ENCODE assay signal across 11 cellular contexts in genomic region chr2:40957508-40957907, GRCh38.
DNase-seq lines count a peak whose midpoint lies in the region; ATAC-seq, FAIRE-seq and TF ChIP-seq lines count a peak whose summit lies in the region.
"Had no signal": no experiment of that assay in that cellular context is flagged by ENCODE, and none has a peak within 500 bp of the region (broad histone marks: within the 10 kb centered on the region; RNA-seq: fewer than 3 reads in every experiment).

No MANE protein-coding gene starts in this region.

- H3K4me2 ChIP-seq in PC-3 (ENCODE audit: low read length): 0 out of 2 replicates have a peak overlapping the region, but pooled peaks have one; percentile 22

- CTCF ChIA-PET in A673 (lab: Charles Lee) (interaction anchor here (0.6 kb wide), 1 partner anchor 907 kb away, joined by 4 read pairs; no protein-coding TSS in a partner anchor), PC-3 (lab: Charles Lee) (interaction anchor here (0.5 to 0.6 kb wide), 3 partner anchors 80 to 849 kb away, joined by 3 to 4 read pairs (median 3); no protein-coding TSS in a partner anchor)

- peak overlapping the region; percentile 22; the same call in 1 of the 2 replicates for H3K9ac ChIP-seq in PC-3 (ENCODE audit: low read length)

- no peaks in the 10 kb centered on the region for H3K79me2 ChIP-seq in PC-3 (ENCODE audit: low read length)

- no peak for FAIRE-seq in HTR-8/SVneo (lab: Jason Lieb, UNC)

- BruUV-seq in A673 (replicated peaks; lab: Mats Ljungman, UMichigan) (no TSS peak), PC-3 (replicated peaks; lab: Mats Ljungman, UMichigan) (no TSS peak)

- H3K27me3 ChIP-seq in A673 (replicated peaks; ENCODE audit: insufficient read depth, low read depth, low read length, poor library complexity) (no peaks in the 10 kb centered on the region), PC-3 (ENCODE audit: low read length) (no peaks in the 10 kb centered on the region), thyroid gland (no peaks in the 10 kb centered on the region)
- H3K27me3 ChIP-seq: ovary had no signal

- peak overlapping the region; percentile 75 for H2AFZ ChIP-seq in PC-3 (ENCODE audit: low read length)

- H3F3A ChIP-seq in PC-3 (ENCODE audit: low read length, unreplicated experiment): no peaks in the 10 kb centered on the region

- H3K4me1 ChIP-seq in A673 (ENCODE audit: insufficient read depth, low read length, poor library complexity, severe bottlenecking) (no peaks in the 10 kb centered on the region), PC-3 (ENCODE audit: insufficient read depth, low read length) (peaks cover 26% of the 10 kb centered on the region), thyroid gland (no peaks in the 10 kb centered on the region)

- intact Hi-C loops in A673 (cut with micrococcal nuclease; ENCODE audit: unreplicated experiment) (no loop called here), PC-3 (cut with micrococcal nuclease) (loop anchor here (5.0 to 10.0 kb wide), 5 partner anchors 113 to 827 kb away; no protein-coding TSS in a partner anchor), thyroid gland (cut with DNase I) (no loop called here)

- no peak overlapping the region for H3K4me3 ChIP-seq in A673 (ENCODE audit: low read depth, low read length, poor library complexity, severe bottlenecking)
- H3K4me3 ChIP-seq in PC-3 (ENCODE audit: low read length): no peak overlapping the region
- no peak overlapping the region for H3K4me3 ChIP-seq in thyroid gland (replicated peaks in 1 of 3)
- H3K4me3 ChIP-seq: ovary had no signal

- no peaks in the 10 kb centered on the region for H3K36me3 ChIP-seq in A673 (ENCODE audit: insufficient read depth, low read length, poor library complexity, severe bottlenecking)
- no peaks in the 10 kb centered on the region for H3K36me3 ChIP-seq in PC-3 (ENCODE audit: low read depth, low read length)
- no peaks in the 10 kb centered on the region for H3K36me3 ChIP-seq in thyroid gland
- H3K36me3 ChIP-seq: ovary had no signal

- POLR2A ChIA-PET in A673 (lab: Charles Lee; ENCODE audit: low non-redundant PET) (no interaction called here), PC-3 (lab: Charles Lee; ENCODE audit: unreplicated experiment) (no interaction called here)

- DNase-seq in A673 (ENCODE audit: low spot score) (peak; percentile 42), HCEC 1CT (peak; percentile 41), PC-3 (peak; percentile 71), glomerular endothelial cell (ENCODE audit: extremely low read depth, low read depth, low spot score) (peak; percentile 86), thyroid gland (no peak), SHP77 treated with DMSO at 0.1 percent for 48 hours (lab: John Stamatoyannopoulos, UW) (no peak), HTR-8/SVneo (ENCODE audit: insufficient read length, low spot score) (no peak), occipital lobe (lab: John Stamatoyannopoulos, UW) (no peak)
- DNase-seq: activated T-cell treated with anti-CD3 and anti-CD28 coated beads, Interleukin-2, amount 50 U/mL, for 72 hours; NCI-H2227 treated with DMSO at 0.1 percent for 48 hours; ovary had no signal

- no peak for TF ChIP-seq POLR2A in thyroid gland (IDR thresholded peaks at IDR 0.05)

- H3K27ac ChIP-seq in A673 (ENCODE audit: low read depth, low read length, poor library complexity, severe bottlenecking): no peak overlapping the region
- H3K27ac ChIP-seq in PC-3 (ENCODE audit: low read length): peak overlapping the region; percentile 52
- no peak overlapping the region for H3K27ac ChIP-seq in thyroid gland
- H3K27ac ChIP-seq: ovary had no signal

- H3K9me3 ChIP-seq in A673 (ENCODE audit: low read depth, low read length, poor library complexity, severe bottlenecking) (no peaks in the 10 kb centered on the region), PC-3 (ENCODE audit: low read length) (no peaks in the 10 kb centered on the region), thyroid gland (no peaks in the 10 kb centered on the region)
- H3K9me3 ChIP-seq: ovary had no signal

- ATAC-seq in PC-3: peak; percentile 57
- ATAC-seq: activated T-cell treated with anti-CD3 and anti-CD28 coated beads, Interleukin-2, amount 50 U/mL, for 72 hours had no signal

- H3K9me2 ChIP-seq in PC-3 (replicated peaks; ENCODE audit: low read length): no peaks in the 10 kb centered on the region

- 78 to 83% methylated on average over 9 of the region's 9 CpGs for WGBS in thyroid gland, 2 donors

- H4K20me1 ChIP-seq in PC-3 (ENCODE audit: low read length): no peaks in the 10 kb centered on the region

- TF ChIP-seq CTCF in A673 (conservative IDR thresholded peaks at IDR 0.05; ENCODE audit: low read depth, low read length): no peak
- TF ChIP-seq CTCF in PC-3 (conservative IDR thresholded peaks at IDR 0.05; ENCODE audit: low read depth, low read length): no peak
- TF ChIP-seq CTCF in thyroid gland (IDR thresholded peaks at IDR 0.05): no peak

Comparison
In these comparisons a context has a peak if more than half of its experiments do, and no peak if none do; other contexts are left out.
1. DNase-seq: peak in A673 (single experiment), HCEC 1CT (single experiment), PC-3 (single experiment) and glomerular endothelial cell (single experiment); none in thyroid gland (0 of 2), SHP77 treated with DMSO at 0.1 percent for 48 hours (single experiment), HTR-8/SVneo (single experiment) and occipital lobe (single experiment).